In the genomic region with DNA sequence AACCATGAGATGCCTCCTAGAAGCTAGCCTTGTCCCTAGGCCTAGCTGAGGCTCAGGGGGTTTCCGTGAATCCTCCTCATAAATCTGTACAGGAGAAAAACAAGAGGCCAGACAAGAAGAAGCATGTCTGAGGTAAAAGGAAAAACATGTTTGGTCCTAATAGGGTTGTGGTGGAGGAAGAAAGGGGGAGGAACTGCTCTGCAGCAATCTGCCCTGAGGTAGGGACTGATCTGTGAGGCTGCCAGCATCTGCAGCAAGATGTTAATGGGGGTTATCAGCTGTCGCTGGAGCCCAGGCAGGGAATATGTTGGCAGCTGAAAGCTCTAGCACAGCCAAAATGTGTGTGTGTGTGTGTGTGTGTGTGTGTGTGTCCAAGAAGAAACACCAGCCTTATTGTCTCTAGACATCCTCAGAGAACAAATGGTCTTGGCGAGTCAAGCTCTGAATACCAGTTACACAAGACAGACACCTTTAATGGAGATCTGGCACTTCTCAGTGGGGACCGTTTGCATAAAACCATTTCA, we compare ENCODE assay signal across 12 cellular contexts.
DNase-seq lines count a peak whose midpoint lies in the region; ATAC-seq and TF ChIP-seq lines count a peak whose summit lies in the region.
"Had no signal": no experiment of that assay in that cellular context is flagged by ENCODE, and none has a peak within 500 bp of the region (broad histone marks: within the 10 kb centered on the region; RNA-seq: fewer than 3 reads in every experiment).

No MANE protein-coding gene starts in this region.

- no peak overlapping the region for H3K4me2 ChIP-seq in smooth muscle cell

- H3F3A ChIP-seq in smooth muscle cell (ENCODE audit: low read depth), result peaks cover 6% of the 10 kb centered on the region

- DNase-seq in NCI-H2029 treated with DMSO at 0.1 percent for 48 hours (lab: John Stamatoyannopoulos, UW) (peak; percentile 87), anterior cingulate cortex (lab: John Stamatoyannopoulos, UW) (peak in 35 of 58 donors; percentile 8 to 67 (median 32)), heart right ventricle (peak; percentile 32 to 50), smooth muscle cell (lab: John Stamatoyannopoulos, UW; ENCODE audit: unreplicated experiment) (no peak), NCI-H774 (lab: John Stamatoyannopoulos, UW) (no peak), AG08396 (ENCODE audit: low spot score) (no peak), HT-29 (ENCODE audit: low spot score) (no peak)
- DNase-seq: CD8-positive, alpha-beta memory T cell; PC-3; stimulated activated CD4-positive, alpha-beta T cell treated with anti-CD3 and anti-CD28 coated beads, Interleukin-4, amount 100 ng/mL, for 1 hour had no signal

- intact Hi-C loops in heart right ventricle (cut with DNase I), result loop anchor here in 1 of 10 donors (5.0 kb wide), 1 partner anchor 217 kb away; a partner anchor contains a TSS

- no peak overlapping the region for H3K9ac ChIP-seq in smooth muscle cell (ENCODE audit: low read depth)

- ATAC-seq in heart right ventricle (peak; percentile 60 to 84 (median 72)), HG03469 (IDR thresholded peaks at IDR 0.05; ENCODE audit: unreplicated experiment) (no peak)
- ATAC-seq: GM12878, PC-3 had no signal

- no peaks in the 10 kb centered on the region for H3K79me2 ChIP-seq in smooth muscle cell (ENCODE audit: low read depth)

- H2AFZ ChIP-seq in smooth muscle cell (ENCODE audit: low read depth), result no peak overlapping the region

- H3K36me3 ChIP-seq in heart right ventricle, result no peaks in the 10 kb centered on the region
- no peaks in the 10 kb centered on the region for H3K36me3 ChIP-seq in smooth muscle cell (ENCODE audit: low read depth)

- 34 to 38% methylated on average over 4 of the region's 4 CpGs for WGBS in heart right ventricle, 2 donors
- 39% methylated on average over 4 of the region's 4 CpGs for WGBS in smooth muscle cell (ENCODE audit: low lambda C conversion rate)

- H3K4me1 ChIP-seq in heart right ventricle (peaks cover 0 to 27% (median 5%) of the 10 kb centered on the region in 9 donors), smooth muscle cell (ENCODE audit: low read depth) (no peaks in the 10 kb centered on the region)

- H3K9me3 ChIP-seq in heart right ventricle (no peaks in the 10 kb centered on the region), smooth muscle cell (replicated peaks; ENCODE audit: low read depth) (no peaks in the 10 kb centered on the region)

- H3K27me3 ChIP-seq in heart right ventricle (no peaks in the 10 kb centered on the region), smooth muscle cell (ENCODE audit: low read depth) (no peaks in the 10 kb centered on the region)

- no peak for TF ChIP-seq CTCF in heart right ventricle (IDR thresholded peaks at IDR 0.05)
- no peak for TF ChIP-seq CTCF in smooth muscle cell (IDR thresholded peaks at IDR 0.05; ENCODE audit: borderline replicate concordance, insufficient read depth, poor library complexity, severe bottlenecking)

- H3K4me3 ChIP-seq in heart right ventricle (no peak overlapping the region), smooth muscle cell (no peak overlapping the region)
- H3K4me3 ChIP-seq: GM12878 had no signal

- H4K20me1 ChIP-seq in smooth muscle cell (ENCODE audit: low read depth), result no peaks in the 10 kb centered on the region

- H3K27ac ChIP-seq in heart right ventricle (peak overlapping the region in 7 of 10 donors; percentile 23 to 85 (median 51)), smooth muscle cell (ENCODE audit: low read depth) (peak overlapping the region; percentile 42)

Comparison
In these comparisons a context has a peak if more than half of its experiments do, and no peak if none do; other contexts are left out.
1. DNase-seq: peak in NCI-H2029 treated with DMSO at 0.1 percent for 48 hours (single experiment), anterior cingulate cortex (35 of 58) and heart right ventricle (2 of 2); none in smooth muscle cell (single experiment), NCI-H774 (single experiment), AG08396 (single experiment) and HT-29 (single experiment).